ENCODE assay signal across 10 cellular contexts in genomic region chr10:50604823-50605222, GRCh38. TPM values are rescaled to one million over a fixed set of nuclear protein-coding genes. Genes with fewer than 3 reads are reported as not detected.
DNase-seq lines count a peak whose midpoint lies in the region; ATAC-seq and TF ChIP-seq lines count a peak whose summit lies in the region.
"Had no signal": no experiment of that assay in that cellular context is flagged by ENCODE, and none has a peak within 500 bp of the region (broad histone marks: within the 10 kb centered on the region; RNA-seq: fewer than 3 reads in every experiment).

No MANE protein-coding gene starts in this region.

- intact Hi-C loops in right cardiac atrium (cut with DNase I) = no loop called here

- WGBS in right cardiac atrium = 32% methylated on average over 3 of the region's 3 CpGs

- no peak for ATAC-seq in right cardiac atrium
- ATAC-seq in stimulated activated naive CD8-positive, alpha-beta T cell treated with anti-CD3 and anti-CD28 coated beads, Interleukin-15, amount 100 ng/mL, for 72 hours = peak; percentile 58
- ATAC-seq: WTC11 had no signal

- peaks cover 10% of the 10 kb centered on the region for H3K4me1 ChIP-seq in right cardiac atrium (ENCODE audit: control insufficient read depth, insufficient read depth, low read length)

- H3K9me3 ChIP-seq in right cardiac atrium (ENCODE audit: control insufficient read depth, low read length) = no peaks in the 10 kb centered on the region
- H3K9me3 ChIP-seq: tibial artery had no signal

- H3K27ac Mint-ChIP-seq in stimulated activated naive CD8-positive, alpha-beta T cell treated with anti-CD3 and anti-CD28 coated beads, Interleukin-15, amount 100 ng/mL, for 72 hours = peak overlapping the region in 1 of 2 donors; percentile 89

- no peak overlapping the region for H3K4me3 ChIP-seq in right cardiac atrium (ENCODE audit: low read length)
- H3K4me3 ChIP-seq: tibial artery had no signal

- TF ChIP-seq CTCF in VCaP (conservative IDR thresholded peaks at IDR 0.05) = no peak

- DNase-seq in NCI-H1694 treated with DMSO at 0.1 percent for 48 hours (lab: John Stamatoyannopoulos, UW) (peak; percentile 8), NCI-H1694 (lab: John Stamatoyannopoulos, UW) (no peak), right cardiac atrium (no peak), NCI-H1048 (lab: John Stamatoyannopoulos, UW) (no peak), EL (no peak)
- DNase-seq in stimulated activated naive CD8-positive, alpha-beta T cell treated with anti-CD3 and anti-CD28 coated beads, Interleukin-15, amount 100 ng/mL, for 72 hours = no peak
- no peak for DNase-seq in activated CD4-positive, alpha-beta T cell treated with anti-CD3 and anti-CD28 coated beads for 48 hours
- DNase-seq: tibial artery had no signal

- no peaks in the 10 kb centered on the region for H3K9me3 Mint-ChIP-seq in stimulated activated naive CD8-positive, alpha-beta T cell treated with anti-CD3 and anti-CD28 coated beads, Interleukin-15, amount 100 ng/mL, for 72 hours
- H3K9me3 Mint-ChIP-seq: WTC11 had no signal

- peak overlapping the region in 1 of 2 donors; percentile 53 for H3K4me3 Mint-ChIP-seq in stimulated activated naive CD8-positive, alpha-beta T cell treated with anti-CD3 and anti-CD28 coated beads, Interleukin-15, amount 100 ng/mL, for 72 hours
- H3K4me3 Mint-ChIP-seq: WTC11 had no signal

- H3K27me3 Mint-ChIP-seq in stimulated activated naive CD8-positive, alpha-beta T cell treated with anti-CD3 and anti-CD28 coated beads, Interleukin-15, amount 100 ng/mL, for 72 hours = no peaks in the 10 kb centered on the region

- no peaks in the 10 kb centered on the region for H3K27me3 ChIP-seq in right cardiac atrium (ENCODE audit: control insufficient read depth, insufficient read depth)
- H3K27me3 ChIP-seq: tibial artery had no signal

- H3K27ac ChIP-seq in VCaP (peak overlapping the region; percentile 88), right cardiac atrium (ENCODE audit: low read length) (peak overlapping the region; percentile 84)

- H3K4me1 Mint-ChIP-seq in stimulated activated naive CD8-positive, alpha-beta T cell treated with anti-CD3 and anti-CD28 coated beads, Interleukin-15, amount 100 ng/mL, for 72 hours = peaks cover 68% of the 10 kb centered on the region

RNA-seq across cellular contexts. Expression of gene SGMS1, which starts 18.9 kb away (rescaled TPM):
- total RNA-seq in right cardiac atrium = 10 to 100 TPM; 24.5 to 26.0 (median 24.9) TPM
- 12.0 TPM for polyA plus RNA-seq in right cardiac atrium
